Comparison of ENCODE assay signal across 11 cellular contexts in the genomic region with DNA sequence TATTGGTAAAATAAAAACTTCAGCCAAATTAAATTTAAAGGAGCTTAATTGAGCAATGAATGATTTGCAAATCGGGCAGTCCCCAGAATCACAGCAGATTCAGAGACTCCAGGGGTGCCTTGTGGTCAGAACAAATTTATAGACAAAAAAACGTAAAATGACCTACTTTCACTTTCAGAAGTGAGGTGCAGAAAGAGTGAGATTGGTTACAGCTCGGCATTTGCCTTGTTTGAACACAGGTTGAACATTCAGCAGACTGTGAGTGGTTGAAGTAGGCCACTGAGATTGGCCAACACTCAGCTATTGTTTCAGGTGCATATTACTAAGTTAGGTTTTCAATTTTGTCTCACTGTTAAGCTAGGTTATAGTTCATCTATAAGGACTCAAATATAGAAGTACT.
DNase-seq lines count a peak whose midpoint lies in the region; ATAC-seq, FAIRE-seq and TF ChIP-seq lines count a peak whose summit lies in the region.
"Had no signal": no experiment of that assay in that cellular context is flagged by ENCODE, and none has a peak within 500 bp of the region (broad histone marks: within the 10 kb centered on the region; RNA-seq: fewer than 3 reads in every experiment).

No MANE protein-coding gene starts in this region.

- FAIRE-seq in kidney (lab: Jason Lieb, UNC) = no peak

- H3K4me3 ChIP-seq in adipocyte (ENCODE audit: low read length) = peak overlapping the region; percentile 72
- peak overlapping the region; percentile 18 to 26 for H3K4me3 ChIP-seq in kidney (ENCODE audit: low read length in 2 of 2)
- peak overlapping the region; percentile 20 to 27 (median 22) for H3K4me3 ChIP-seq in stomach

- H3K9me3 ChIP-seq in adipocyte (ENCODE audit: control insufficient read depth, low read length) (peaks cover 11% of the 10 kb centered on the region), kidney (ENCODE audit: control insufficient read depth in 1 of 2, low read length in 2 of 2) (peaks cover 0 to 2% of the 10 kb centered on the region in 2 donors), stomach (peaks cover 0 to 14% (median 2%) of the 10 kb centered on the region in 4 donors)

- DNase-seq in adipocyte (ENCODE audit: low read depth) (no peak), kidney (no peak), stomach (no peak), HuH-7 (ENCODE audit: low spot score) (no peak), mesenteric fat pad (ENCODE audit: low spot score) (no peak)
- no peak for DNase-seq in stimulated activated CD4-positive, alpha-beta T cell treated with anti-CD3 and anti-CD28 coated beads, Interleukin-2, amount 100 ng/mL, for 24 hours
- DNase-seq: effector CD8-positive, alpha-beta T cell; NCI-H1436 treated with DMSO at 0.1 percent for 48 hours; SIG-M5; stimulated activated CD4-positive, alpha-beta T cell treated with anti-CD3 and anti-CD28 coated beads, Interleukin-4, amount 100 ng/mL, for 4 hours had no signal

- peak; percentile 67 for ATAC-seq in HG03432 (IDR thresholded peaks at IDR 0.05; ENCODE audit: unreplicated experiment)

- intact Hi-C loops in kidney (cut with DNase I) (no loop called here), stomach (cut with DNase I; ENCODE audit: low total_unique reads) (no loop called here)

- H3K27me3 ChIP-seq in adipocyte (replicated peaks; ENCODE audit: control insufficient read depth, insufficient read depth, low read length) (no peaks in the 10 kb centered on the region), stomach (no peaks in the 10 kb centered on the region)

- peaks cover 60% of the 10 kb centered on the region for H3K4me1 ChIP-seq in adipocyte (ENCODE audit: control insufficient read depth, insufficient read depth, low read length)
- no peaks in the 10 kb centered on the region for H3K4me1 ChIP-seq in kidney (ENCODE audit: control insufficient read depth in 1 of 2, insufficient read depth in 1 of 2, low read depth in 1 of 2, low read length in 2 of 2)
- no peaks in the 10 kb centered on the region for H3K4me1 ChIP-seq in stomach

- no peaks in the 10 kb centered on the region for H3K36me3 ChIP-seq in adipocyte (ENCODE audit: control insufficient read depth, insufficient read depth, low read length, severe bottlenecking)
- no peaks in the 10 kb centered on the region for H3K36me3 ChIP-seq in kidney (ENCODE audit: control insufficient read depth in 1 of 2, insufficient read depth in 2 of 2, low read length in 2 of 2)
- no peaks in the 10 kb centered on the region for H3K36me3 ChIP-seq in stomach

- TF ChIP-seq POLR2A in stomach (IDR thresholded peaks at IDR 0.05) = no peak

- WGBS in stomach, 5 donors = 29 to 49% (median 35%) methylated on average over 3 of the region's 3 CpGs

- H3K27ac ChIP-seq in kidney (ENCODE audit: low read depth in 2 of 2, low read length in 2 of 2) = no peak overlapping the region
- H3K27ac ChIP-seq in stomach = peak overlapping the region in 2 of 5 donors; percentile 3 to 12

- H3K9ac ChIP-seq in adipocyte (ENCODE audit: low read length) (peak overlapping the region; percentile 67), kidney (ENCODE audit: low read length in 2 of 2) (no peak overlapping the region)

- TF ChIP-seq CTCF in kidney (IDR thresholded peaks at IDR 0.05; ENCODE audit: borderline replicate concordance, extremely low read depth, insufficient read depth) (no peak), stomach (IDR thresholded peaks at IDR 0.05) (no peak)

- TF ChIP-seq EP300 in stomach (IDR thresholded peaks at IDR 0.05) = no peak

Comparison
In these comparisons a context has a peak if more than half of its experiments do, and no peak if none do; other contexts are left out.
1. H3K4me3 ChIP-seq: peak in every context shown above with its lines; median percentile 72 in adipocyte; 22 in kidney; 22 in stomach.